In the genomic region with DNA sequence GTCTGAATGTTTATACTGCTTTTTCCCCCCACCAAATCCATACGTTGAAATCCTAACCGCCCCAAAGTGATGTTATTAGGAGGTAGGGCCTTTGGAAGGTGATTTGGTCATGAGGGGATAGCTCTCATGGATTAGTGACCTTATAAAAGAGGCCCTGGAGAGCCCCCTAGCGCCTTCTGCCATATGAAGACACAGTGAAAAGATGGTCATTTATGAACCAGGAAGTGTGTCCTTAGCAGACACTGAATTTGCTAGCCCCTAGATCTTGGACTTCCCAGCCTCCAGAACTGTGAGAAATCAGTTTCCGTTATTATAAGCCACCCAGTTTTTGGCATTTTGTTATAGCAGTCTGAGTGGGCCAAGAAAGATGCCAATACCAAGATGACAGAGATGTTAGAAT, we compare ENCODE assay signal across 1 cellular context.
TF ChIP-seq lines count a peak whose summit lies in the region.

No MANE protein-coding gene starts in this region.

TF ChIP-seq in GM12878, 131 proteins besides CTCF, POLR2A, EP300 and RAD21:
- TF ChIP-seq, protein P1, sequence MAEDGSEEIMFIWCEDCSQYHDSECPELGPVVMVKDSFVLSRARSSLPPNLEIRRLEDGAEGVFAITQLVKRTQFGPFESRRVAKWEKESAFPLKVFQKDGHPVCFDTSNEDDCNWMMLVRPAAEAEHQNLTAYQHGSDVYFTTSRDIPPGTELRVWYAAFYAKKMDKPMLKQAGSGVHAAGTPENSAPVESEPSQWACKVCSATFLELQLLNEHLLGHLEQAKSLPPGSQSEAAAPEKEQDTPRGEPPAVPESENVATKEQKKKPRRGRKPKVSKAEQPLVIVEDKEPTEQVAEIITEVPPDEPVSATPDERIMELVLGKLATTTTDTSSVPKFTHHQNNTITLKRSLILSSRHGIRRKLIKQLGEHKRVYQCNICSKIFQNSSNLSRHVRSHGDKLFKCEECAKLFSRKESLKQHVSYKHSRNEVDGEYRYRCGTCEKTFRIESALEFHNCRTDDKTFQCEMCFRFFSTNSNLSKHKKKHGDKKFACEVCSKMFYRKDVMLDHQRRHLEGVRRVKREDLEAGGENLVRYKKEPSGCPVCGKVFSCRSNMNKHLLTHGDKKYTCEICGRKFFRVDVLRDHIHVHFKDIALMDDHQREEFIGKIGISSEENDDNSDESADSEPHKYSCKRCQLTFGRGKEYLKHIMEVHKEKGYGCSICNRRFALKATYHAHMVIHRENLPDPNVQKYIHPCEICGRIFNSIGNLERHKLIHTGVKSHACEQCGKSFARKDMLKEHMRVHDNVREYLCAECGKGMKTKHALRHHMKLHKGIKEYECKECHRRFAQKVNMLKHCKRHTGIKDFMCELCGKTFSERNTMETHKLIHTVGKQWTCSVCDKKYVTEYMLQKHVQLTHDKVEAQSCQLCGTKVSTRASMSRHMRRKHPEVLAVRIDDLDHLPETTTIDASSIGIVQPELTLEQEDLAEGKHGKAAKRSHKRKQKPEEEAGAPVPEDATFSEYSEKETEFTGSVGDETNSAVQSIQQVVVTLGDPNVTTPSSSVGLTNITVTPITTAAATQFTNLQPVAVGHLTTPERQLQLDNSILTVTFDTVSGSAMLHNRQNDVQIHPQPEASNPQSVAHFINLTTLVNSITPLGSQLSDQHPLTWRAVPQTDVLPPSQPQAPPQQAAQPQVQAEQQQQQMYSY (CRISPR knock-in tag; IDR thresholded peaks at IDR 0.05): no peak
- TF ChIP-seq ZSCAN29 (IDR thresholded peaks at IDR 0.05) (no peak), LARP7 (IDR thresholded peaks at IDR 0.05) (no peak), SREBF1 (IDR thresholded peaks at IDR 0.05; ENCODE audit: low read length) (no peak), PAX8 (IDR thresholded peaks at IDR 0.05) (no peak), SIX5 (IDR thresholded peaks at IDR 0.05; ENCODE audit: low read depth, low read length, severe bottlenecking) (no peak), ZNF384 (IDR thresholded peaks at IDR 0.05; ENCODE audit: borderline replicate concordance, low read depth, low read length) (no peak), CHD4 (IDR thresholded peaks at IDR 0.05) (no peak), FOXK2 (IDR thresholded peaks at IDR 0.05) (no peak), FOS (IDR thresholded peaks at IDR 0.05; ENCODE audit: borderline replicate concordance, extremely low read depth, insufficient read length) (no peak), CHD2 (IDR thresholded peaks at IDR 0.05; ENCODE audit: borderline replicate concordance, low read depth, low read length) (no peak), KAT2A (conservative IDR thresholded peaks at IDR 0.05; ENCODE audit: control insufficient read depth, low read depth, low read length) (no peak)
- TF ChIP-seq, protein P2, sequence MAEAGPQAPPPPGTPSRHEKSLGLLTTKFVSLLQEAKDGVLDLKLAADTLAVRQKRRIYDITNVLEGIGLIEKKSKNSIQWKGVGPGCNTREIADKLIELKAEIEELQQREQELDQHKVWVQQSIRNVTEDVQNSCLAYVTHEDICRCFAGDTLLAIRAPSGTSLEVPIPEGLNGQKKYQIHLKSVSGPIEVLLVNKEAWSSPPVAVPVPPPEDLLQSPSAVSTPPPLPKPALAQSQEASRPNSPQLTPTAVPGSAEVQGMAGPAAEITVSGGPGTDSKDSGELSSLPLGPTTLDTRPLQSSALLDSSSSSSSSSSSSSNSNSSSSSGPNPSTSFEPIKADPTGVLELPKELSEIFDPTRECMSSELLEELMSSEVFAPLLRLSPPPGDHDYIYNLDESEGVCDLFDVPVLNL (IDR thresholded peaks at IDR 0.05; ENCODE audit: low read depth, low read length): no peak
- TF ChIP-seq, protein P3, sequence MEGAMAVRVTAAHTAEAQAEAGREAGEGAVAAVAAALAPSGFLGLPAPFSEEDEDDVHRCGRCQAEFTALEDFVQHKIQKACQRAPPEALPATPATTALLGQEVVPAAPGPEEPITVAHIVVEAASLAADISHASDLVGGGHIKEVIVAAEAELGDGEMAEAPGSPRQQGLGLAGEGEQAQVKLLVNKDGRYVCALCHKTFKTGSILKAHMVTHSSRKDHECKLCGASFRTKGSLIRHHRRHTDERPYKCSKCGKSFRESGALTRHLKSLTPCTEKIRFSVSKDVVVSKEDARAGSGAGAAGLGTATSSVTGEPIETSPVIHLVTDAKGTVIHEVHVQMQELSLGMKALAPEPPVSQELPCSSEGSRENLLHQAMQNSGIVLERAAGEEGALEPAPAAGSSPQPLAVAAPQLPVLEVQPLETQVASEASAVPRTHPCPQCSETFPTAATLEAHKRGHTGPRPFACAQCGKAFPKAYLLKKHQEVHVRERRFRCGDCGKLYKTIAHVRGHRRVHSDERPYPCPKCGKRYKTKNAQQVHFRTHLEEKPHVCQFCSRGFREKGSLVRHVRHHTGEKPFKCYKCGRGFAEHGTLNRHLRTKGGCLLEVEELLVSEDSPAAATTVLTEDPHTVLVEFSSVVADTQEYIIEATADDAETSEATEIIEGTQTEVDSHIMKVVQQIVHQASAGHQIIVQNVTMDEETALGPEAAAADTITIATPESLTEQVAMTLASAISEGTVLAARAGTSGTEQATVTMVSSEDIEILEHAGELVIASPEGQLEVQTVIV (IDR thresholded peaks at IDR 0.05; ENCODE audit: borderline replicate concordance, partially characterized antibody): no peak
- TF ChIP-seq, protein P4, sequence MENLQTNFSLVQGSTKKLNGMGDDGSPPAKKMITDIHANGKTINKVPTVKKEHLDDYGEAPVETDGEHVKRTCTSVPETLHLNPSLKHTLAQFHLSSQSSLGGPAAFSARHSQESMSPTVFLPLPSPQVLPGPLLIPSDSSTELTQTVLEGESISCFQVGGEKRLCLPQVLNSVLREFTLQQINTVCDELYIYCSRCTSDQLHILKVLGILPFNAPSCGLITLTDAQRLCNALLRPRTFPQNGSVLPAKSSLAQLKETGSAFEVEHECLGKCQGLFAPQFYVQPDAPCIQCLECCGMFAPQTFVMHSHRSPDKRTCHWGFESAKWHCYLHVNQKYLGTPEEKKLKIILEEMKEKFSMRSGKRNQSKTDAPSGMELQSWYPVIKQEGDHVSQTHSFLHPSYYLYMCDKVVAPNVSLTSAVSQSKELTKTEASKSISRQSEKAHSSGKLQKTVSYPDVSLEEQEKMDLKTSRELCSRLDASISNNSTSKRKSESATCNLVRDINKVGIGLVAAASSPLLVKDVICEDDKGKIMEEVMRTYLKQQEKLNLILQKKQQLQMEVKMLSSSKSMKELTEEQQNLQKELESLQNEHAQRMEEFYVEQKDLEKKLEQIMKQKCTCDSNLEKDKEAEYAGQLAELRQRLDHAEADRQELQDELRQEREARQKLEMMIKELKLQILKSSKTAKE (IDR thresholded peaks at IDR 0.05; ENCODE audit: low read depth, poor library complexity, severe bottlenecking): no peak
- TF ChIP-seq, protein P5, sequence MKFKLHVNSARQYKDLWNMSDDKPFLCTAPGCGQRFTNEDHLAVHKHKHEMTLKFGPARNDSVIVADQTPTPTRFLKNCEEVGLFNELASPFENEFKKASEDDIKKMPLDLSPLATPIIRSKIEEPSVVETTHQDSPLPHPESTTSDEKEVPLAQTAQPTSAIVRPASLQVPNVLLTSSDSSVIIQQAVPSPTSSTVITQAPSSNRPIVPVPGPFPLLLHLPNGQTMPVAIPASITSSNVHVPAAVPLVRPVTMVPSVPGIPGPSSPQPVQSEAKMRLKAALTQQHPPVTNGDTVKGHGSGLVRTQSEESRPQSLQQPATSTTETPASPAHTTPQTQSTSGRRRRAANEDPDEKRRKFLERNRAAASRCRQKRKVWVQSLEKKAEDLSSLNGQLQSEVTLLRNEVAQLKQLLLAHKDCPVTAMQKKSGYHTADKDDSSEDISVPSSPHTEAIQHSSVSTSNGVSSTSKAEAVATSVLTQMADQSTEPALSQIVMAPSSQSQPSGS (IDR thresholded peaks at IDR 0.05; ENCODE audit: low read length): no peak
TF ChIP-seq in GM12878: peak in this region for 0.
